Comparison of ENCODE assay signal across 1 cellular context in genomic region chr1:8879348-8880067, GRCh38.
TF ChIP-seq lines count a peak whose summit lies in the region.

No MANE protein-coding gene starts in this region.

TF ChIP-seq in HepG2, 621 proteins besides CTCF, POLR2A, EP300 and RAD21 (continued from another document and continues in another):
- no peak for TF ChIP-seq GATAD1 (CRISPR knock-in tag; IDR thresholded peaks at IDR 0.05)
- TF ChIP-seq ZNF746 (CRISPR knock-in tag; IDR thresholded peaks at IDR 0.05): no peak
- no peak for TF ChIP-seq KDM4B (CRISPR knock-in tag; IDR thresholded peaks at IDR 0.05)
- no peak for TF ChIP-seq TFE3 (CRISPR knock-in tag; IDR thresholded peaks at IDR 0.05)
- TF ChIP-seq GABPB1 (CRISPR knock-in tag; IDR thresholded peaks at IDR 0.05): no peak
- no peak for TF ChIP-seq HOMEZ (CRISPR knock-in tag; IDR thresholded peaks at IDR 0.05; ENCODE audit: low read depth)
- 0 out of 2 replicates have a peak, but pooled peaks have one; percentile 16 for TF ChIP-seq NFIC (IDR thresholded peaks at IDR 0.05; ENCODE audit: low read length)
- TF ChIP-seq ZNF589 (CRISPR knock-in tag; conservative IDR thresholded peaks at IDR 0.05): no peak
- peak; percentile 34; the same call in 1 of the 2 replicates for TF ChIP-seq ZSCAN20 (CRISPR knock-in tag; IDR thresholded peaks at IDR 0.05; ENCODE audit: borderline replicate concordance)
- no peak for TF ChIP-seq PBX3 (CRISPR knock-in tag; IDR thresholded peaks at IDR 0.05; ENCODE audit: borderline replicate concordance)
- TF ChIP-seq, protein P1, sequence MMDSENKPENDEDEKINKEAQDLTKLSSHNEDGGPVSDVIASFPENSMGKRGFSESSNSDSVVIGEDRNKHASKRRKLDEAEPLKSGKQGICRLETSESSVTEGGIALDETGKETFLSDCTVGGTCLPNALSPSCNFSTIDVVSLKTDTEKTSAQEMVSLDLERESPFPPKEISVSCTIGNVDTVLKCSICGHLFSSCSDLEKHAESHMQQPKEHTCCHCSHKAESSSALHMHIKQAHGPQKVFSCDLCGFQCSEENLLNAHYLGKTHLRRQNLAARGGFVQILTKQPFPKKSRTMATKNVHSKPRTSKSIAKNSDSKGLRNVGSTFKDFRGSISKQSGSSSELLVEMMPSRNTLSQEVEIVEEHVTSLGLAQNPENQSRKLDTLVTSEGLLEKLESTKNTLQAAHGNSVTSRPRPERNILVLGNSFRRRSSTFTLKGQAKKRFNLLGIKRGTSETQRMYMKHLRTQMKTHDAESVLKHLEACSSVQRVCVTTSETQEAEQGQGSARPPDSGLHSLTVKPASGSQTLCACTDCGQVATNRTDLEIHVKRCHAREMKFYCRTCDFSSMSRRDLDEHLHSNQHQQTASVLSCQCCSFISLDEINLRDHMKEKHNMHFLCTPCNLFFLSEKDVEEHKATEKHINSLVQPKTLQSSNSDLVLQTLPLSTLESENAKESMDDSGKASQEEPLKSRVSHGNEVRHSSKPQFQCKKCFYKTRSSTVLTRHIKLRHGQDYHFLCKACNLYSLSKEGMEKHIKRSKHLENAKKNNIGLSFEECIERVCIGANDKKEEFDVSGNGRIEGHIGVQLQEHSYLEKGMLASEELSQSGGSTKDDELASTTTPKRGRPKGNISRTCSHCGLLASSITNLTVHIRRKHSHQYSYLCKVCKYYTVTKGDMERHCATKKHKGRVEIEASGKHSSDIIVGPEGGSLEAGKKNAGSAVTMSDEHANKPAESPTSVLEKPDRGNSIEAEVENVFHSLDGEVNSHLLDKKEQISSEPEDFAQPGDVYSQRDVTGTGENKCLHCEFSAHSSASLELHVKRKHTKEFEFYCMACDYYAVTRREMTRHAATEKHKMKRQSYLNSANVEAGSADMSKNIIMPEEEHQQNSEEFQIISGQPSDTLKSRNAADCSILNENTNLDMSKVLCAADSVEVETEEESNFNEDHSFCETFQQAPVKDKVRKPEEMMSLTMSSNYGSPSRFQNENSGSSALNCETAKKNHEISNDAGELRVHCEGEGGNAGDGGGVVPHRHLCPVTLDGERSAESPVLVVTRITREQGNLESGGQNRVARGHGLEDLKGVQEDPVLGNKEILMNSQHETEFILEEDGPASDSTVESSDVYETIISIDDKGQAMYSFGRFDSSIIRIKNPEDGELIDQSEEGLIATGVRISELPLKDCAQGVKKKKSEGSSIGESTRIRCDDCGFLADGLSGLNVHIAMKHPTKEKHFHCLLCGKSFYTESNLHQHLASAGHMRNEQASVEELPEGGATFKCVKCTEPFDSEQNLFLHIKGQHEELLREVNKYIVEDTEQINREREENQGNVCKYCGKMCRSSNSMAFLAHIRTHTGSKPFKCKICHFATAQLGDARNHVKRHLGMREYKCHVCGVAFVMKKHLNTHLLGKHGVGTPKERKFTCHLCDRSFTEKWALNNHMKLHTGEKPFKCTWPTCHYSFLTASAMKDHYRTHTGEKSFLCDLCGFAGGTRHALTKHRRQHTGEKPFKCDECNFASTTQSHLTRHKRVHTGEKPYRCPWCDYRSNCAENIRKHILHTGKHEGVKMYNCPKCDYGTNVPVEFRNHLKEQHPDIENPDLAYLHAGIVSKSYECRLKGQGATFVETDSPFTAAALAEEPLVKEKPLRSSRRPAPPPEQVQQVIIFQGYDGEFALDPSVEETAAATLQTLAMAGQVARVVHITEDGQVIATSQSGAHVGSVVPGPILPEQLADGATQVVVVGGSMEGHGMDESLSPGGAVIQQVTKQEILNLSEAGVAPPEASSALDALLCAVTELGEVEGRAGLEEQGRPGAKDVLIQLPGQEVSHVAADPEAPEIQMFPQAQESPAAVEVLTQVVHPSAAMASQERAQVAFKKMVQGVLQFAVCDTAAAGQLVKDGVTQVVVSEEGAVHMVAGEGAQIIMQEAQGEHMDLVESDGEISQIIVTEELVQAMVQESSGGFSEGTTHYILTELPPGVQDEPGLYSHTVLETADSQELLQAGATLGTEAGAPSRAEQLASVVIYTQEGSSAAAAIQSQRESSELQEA (CRISPR knock-in tag; IDR thresholded peaks at IDR 0.05; ENCODE audit: not compliant biosample characterization): no peak
- TF ChIP-seq ZNF737 (CRISPR knock-in tag; IDR thresholded peaks at IDR 0.05; ENCODE audit: borderline replicate concordance): no peak
- TF ChIP-seq SRY (CRISPR knock-in tag; IDR thresholded peaks at IDR 0.05): no peak
- no peak for TF ChIP-seq TCF7L2 (IDR thresholded peaks at IDR 0.05; ENCODE audit: low read depth, low read length)
- peak; percentile 59; the same call in 1 of the 2 replicates for TF ChIP-seq POLR2AphosphoS5 (IDR thresholded peaks at IDR 0.05; ENCODE audit: low read depth, low read length)
- 0 out of 2 replicates have a peak, but pooled peaks have one; percentile 1 for TF ChIP-seq DNMT1 (CRISPR knock-in tag; IDR thresholded peaks at IDR 0.05)
- no peak for TF ChIP-seq GATA4 (IDR thresholded peaks at IDR 0.05; ENCODE audit: borderline replicate concordance, low read depth)
- TF ChIP-seq MXI1 (IDR thresholded peaks at IDR 0.05; ENCODE audit: borderline replicate concordance, low read depth, low read length): no peak
- TF ChIP-seq HNF4G (IDR thresholded peaks at IDR 0.05; ENCODE audit: borderline replicate concordance, low read depth, low read length): no peak
- TF ChIP-seq HNF4G (CRISPR knock-in tag; IDR thresholded peaks at IDR 0.05; ENCODE audit: borderline replicate concordance, low read depth): no peak
- TF ChIP-seq, protein P2, sequence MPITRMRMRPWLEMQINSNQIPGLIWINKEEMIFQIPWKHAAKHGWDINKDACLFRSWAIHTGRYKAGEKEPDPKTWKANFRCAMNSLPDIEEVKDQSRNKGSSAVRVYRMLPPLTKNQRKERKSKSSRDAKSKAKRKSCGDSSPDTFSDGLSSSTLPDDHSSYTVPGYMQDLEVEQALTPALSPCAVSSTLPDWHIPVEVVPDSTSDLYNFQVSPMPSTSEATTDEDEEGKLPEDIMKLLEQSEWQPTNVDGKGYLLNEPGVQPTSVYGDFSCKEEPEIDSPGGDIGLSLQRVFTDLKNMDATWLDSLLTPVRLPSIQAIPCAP (CRISPR knock-in tag; IDR thresholded peaks at IDR 0.05; ENCODE audit: low read depth): no peak
- peak; percentile 76; the same call in 1 of the 2 replicates for TF ChIP-seq ZC3H4 (CRISPR knock-in tag; IDR thresholded peaks at IDR 0.05; ENCODE audit: borderline replicate concordance)
- peak; percentile 22; the same call in 1 of the 2 replicates for TF ChIP-seq BRD4 (CRISPR knock-in tag; IDR thresholded peaks at IDR 0.05)
- TF ChIP-seq SOX13 (IDR thresholded peaks at IDR 0.05): no peak
- no peak for TF ChIP-seq SOX13 (CRISPR knock-in tag; conservative IDR thresholded peaks at IDR 0.05 in 1 of 2, IDR thresholded peaks at IDR 0.05 in 1 of 2)
- 0 out of 2 replicates have a peak, but pooled peaks have one; percentile 87 for TF ChIP-seq ESRRA (CRISPR knock-in tag; IDR thresholded peaks at IDR 0.05; ENCODE audit: low read depth)
- TF ChIP-seq ZNF431 (CRISPR knock-in tag; IDR thresholded peaks at IDR 0.05; ENCODE audit: borderline replicate concordance, low read depth): no peak
- no peak for TF ChIP-seq SKIL (CRISPR knock-in tag; IDR thresholded peaks at IDR 0.05; ENCODE audit: borderline replicate concordance)
- no peak for TF ChIP-seq ZNF629 (CRISPR knock-in tag; conservative IDR thresholded peaks at IDR 0.05)
- TF ChIP-seq ZNF574 (CRISPR knock-in tag; IDR thresholded peaks at IDR 0.05): no peak
- TF ChIP-seq SMAD3 (CRISPR knock-in tag; IDR thresholded peaks at IDR 0.05): no peak
- TF ChIP-seq ZFAT (CRISPR knock-in tag; conservative IDR thresholded peaks at IDR 0.05): 0 out of 2 replicates have a peak, but pooled peaks have one; percentile 10
- TF ChIP-seq GATAD2A (CRISPR knock-in tag; IDR thresholded peaks at IDR 0.05): 0 out of 2 replicates have a peak, but pooled peaks have one; percentile 5
- no peak for TF ChIP-seq HNF4A (CRISPR knock-in tag; IDR thresholded peaks at IDR 0.05)
- no peak for TF ChIP-seq KAT7 (CRISPR knock-in tag; IDR thresholded peaks at IDR 0.05; ENCODE audit: borderline replicate concordance)
- TF ChIP-seq, protein P3, sequence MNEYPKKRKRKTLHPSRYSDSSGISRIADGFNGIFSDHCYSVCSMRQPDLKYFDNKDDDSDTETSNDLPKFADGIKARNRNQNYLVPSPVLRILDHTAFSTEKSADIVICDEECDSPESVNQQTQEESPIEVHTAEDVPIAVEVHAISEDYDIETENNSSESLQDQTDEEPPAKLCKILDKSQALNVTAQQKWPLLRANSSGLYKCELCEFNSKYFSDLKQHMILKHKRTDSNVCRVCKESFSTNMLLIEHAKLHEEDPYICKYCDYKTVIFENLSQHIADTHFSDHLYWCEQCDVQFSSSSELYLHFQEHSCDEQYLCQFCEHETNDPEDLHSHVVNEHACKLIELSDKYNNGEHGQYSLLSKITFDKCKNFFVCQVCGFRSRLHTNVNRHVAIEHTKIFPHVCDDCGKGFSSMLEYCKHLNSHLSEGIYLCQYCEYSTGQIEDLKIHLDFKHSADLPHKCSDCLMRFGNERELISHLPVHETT (CRISPR knock-in tag; conservative IDR thresholded peaks at IDR 0.05): no peak; the same call in 1 of the 2 replicates
- no peak; the same call in 1 of the 2 replicates for TF ChIP-seq SAFB2 (CRISPR knock-in tag; IDR thresholded peaks at IDR 0.05; ENCODE audit: borderline replicate concordance, low read depth)
